In the genomic region with DNA sequence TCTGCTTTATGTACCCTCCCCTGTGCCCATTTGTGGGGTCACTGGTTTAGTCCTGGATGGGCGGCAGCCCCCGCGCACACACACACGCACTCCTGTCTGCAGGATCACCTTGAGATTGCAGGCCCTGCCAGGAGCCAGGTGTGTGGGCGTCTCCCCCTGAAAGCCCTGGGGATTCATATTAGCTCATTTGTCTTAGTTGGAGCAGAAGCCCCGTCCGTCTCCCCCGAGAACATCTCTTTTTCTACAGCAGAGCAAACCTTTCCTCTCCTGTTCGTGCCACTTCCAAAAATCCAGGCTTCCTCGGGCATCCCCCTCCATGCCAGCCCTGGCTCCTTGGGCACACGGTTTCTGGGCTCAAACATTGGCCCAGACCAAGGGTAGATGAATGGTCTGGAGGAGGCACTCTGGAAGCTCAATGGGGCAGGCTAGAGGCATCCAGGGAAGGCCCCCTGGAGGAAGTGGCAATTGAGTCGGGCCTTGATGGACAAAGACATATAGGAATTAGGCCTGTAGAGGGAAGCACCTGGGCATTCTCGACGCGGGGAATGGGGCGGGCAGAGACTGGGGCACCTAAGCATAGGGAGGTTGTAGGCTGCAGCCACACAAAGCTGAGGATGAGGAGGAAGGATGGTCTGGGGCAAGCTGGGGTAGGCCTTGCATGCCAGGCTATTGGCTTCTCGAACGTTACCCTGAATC, we compare ENCODE assay signal across 9 cellular contexts.
DNase-seq lines count a peak whose midpoint lies in the region; ATAC-seq and TF ChIP-seq lines count a peak whose summit lies in the region.
"Had no signal": no experiment of that assay in that cellular context is flagged by ENCODE, and none has a peak within 500 bp of the region (broad histone marks: within the 10 kb centered on the region; RNA-seq: fewer than 3 reads in every experiment).

No MANE protein-coding gene starts in this region.

- RAD21 ChIA-PET in HCT116 (lab: Charles Lee; ENCODE audit: low non-redundant PET in 1 of 2, low total read pairs in 2 of 2, uncharacterized antibody in 2 of 2, unreplicated experiment in 2 of 2), result interaction anchor here (0.7 to 1.5 kb wide), 4 partner anchors 21 to 216 kb away, joined by 3 to 5 read pairs (median 3); no protein-coding TSS in a partner anchor

- 86 to 91% (median 88%) methylated on average over 18 of the region's 18 CpGs for WGBS in ovary, 3 donors

- TF ChIP-seq POLR2A in HCT116 (IDR thresholded peaks at IDR 0.05; ENCODE audit: borderline replicate concordance, extremely low read depth, insufficient read depth, insufficient read length) (no peak), ovary (IDR thresholded peaks at IDR 0.05) (no peak)

- H3K4me2 ChIP-seq in HCT116 (ENCODE audit: low read length), result peak overlapping the region; percentile 62

- no peak for TF ChIP-seq RAD21 in HCT116 (IDR thresholded peaks at IDR 0.05; ENCODE audit: low read depth)

- H4K20me1 ChIP-seq in HCT116 (ENCODE audit: insufficient read depth), result no peaks in the 10 kb centered on the region

- no peaks in the 10 kb centered on the region for H3K9me2 ChIP-seq in HCT116 (ENCODE audit: insufficient read depth)

- ATAC-seq in HCT116 (peak; percentile 2; the same call in 1 of the 2 replicates), GM21786 (IDR thresholded peaks at IDR 0.05; ENCODE audit: unreplicated experiment) (no peak), HG03439 (IDR thresholded peaks at IDR 0.05; ENCODE audit: unreplicated experiment) (no peak)

- H3K36me3 ChIP-seq in HCT116 (ENCODE audit: control insufficient read depth in 1 of 2, insufficient read depth in 2 of 2, low read length in 2 of 2), result no peaks in the 10 kb centered on the region
- H3K36me3 ChIP-seq in ovary, result no peaks in the 10 kb centered on the region

- in situ Hi-C loops in ACHN (cut with HindIII; ENCODE audit: low pct_ligation_motif_present, low pct_unique_long_range_greater_than_20kb, low sequenced_read_pairs), result no loop called here

- no peak for TF ChIP-seq EP300 in ovary (IDR thresholded peaks at IDR 0.05)

- TF ChIP-seq CTCF in HCT116 (IDR thresholded peaks at IDR 0.05 in 2 of 3, conservative IDR thresholded peaks at IDR 0.05 in 1 of 3; ENCODE audit: borderline replicate concordance in 1 of 3, insufficient read depth in 1 of 3, low read depth in 2 of 3, low read length in 2 of 3), result peak in 2 of 3 experiments; percentile 25 to 27; a peak in 2 of 6 replicates
- no peak for TF ChIP-seq CTCF in ovary (IDR thresholded peaks at IDR 0.05)

- DNase-seq in HCT116 (ENCODE audit: low read depth, low spot score) (no peak), NCI-H526 treated with DMSO at 0.1 percent for 48 hours (lab: John Stamatoyannopoulos, UW) (peak; percentile 41), head of caudate nucleus (peak in 23 of 42 donors; percentile 0 to 34 (median 7)), ovary (peak in 3 of 5 donors; percentile 11 to 44 (median 31)), ACHN (no peak), islet precursor cell (no peak)

- no peaks in the 10 kb centered on the region for H3K79me2 ChIP-seq in HCT116 (ENCODE audit: insufficient read depth, low read length)

- POLR2A ChIA-PET in HCT116 (lab: Charles Lee), result interaction anchor here (0.8 to 1.1 kb wide), 3 partner anchors 14 to 220 kb away, joined by 3 read pairs; no protein-coding TSS in a partner anchor

- H3K9ac ChIP-seq in HCT116 (ENCODE audit: low read length), result peak overlapping the region; percentile 10

- no peak overlapping the region for H2AFZ ChIP-seq in HCT116 (ENCODE audit: low read depth, low read length, poor library complexity, severe bottlenecking)

- H3K4me3 ChIP-seq in HCT116 (replicated peaks in 1 of 2; ENCODE audit: low read depth in 1 of 2, low read length in 2 of 2) (no peak overlapping the region), ovary (no peak overlapping the region)

- H3K27me3 ChIP-seq in HCT116 (ENCODE audit: insufficient read depth, low read length) (no peaks in the 10 kb centered on the region), ovary (no peaks in the 10 kb centered on the region)

- H3K4me1 ChIP-seq in HCT116 (ENCODE audit: control insufficient read depth in 1 of 2, insufficient read depth in 2 of 2, low read length in 2 of 2), result peaks cover 57 to 72% of the 10 kb centered on the region in 2 experiments
- peaks cover 17% of the 10 kb centered on the region for H3K4me1 ChIP-seq in ovary (ENCODE audit: insufficient read depth)

- H3K27ac ChIP-seq in HCT116 (ENCODE audit: low read depth, low read length) (peak overlapping the region; percentile 48), ovary (no peak overlapping the region)

- BruUV-seq in HCT116 (replicated peaks; lab: Mats Ljungman, UMichigan), result no TSS peak

- CTCF ChIA-PET in HCT116 (lab: Charles Lee), result interaction anchor here (0.9 to 5.1 kb wide), 19 partner anchors 14 to 326 kb away, joined by 3 to 43 read pairs (median 5); no protein-coding TSS in a partner anchor

- H3K9me3 ChIP-seq in HCT116 (ENCODE audit: control insufficient read depth in 1 of 2, insufficient read depth in 1 of 2, low read depth in 1 of 2, low read length in 2 of 2) (no peaks in the 10 kb centered on the region), ovary (no peaks in the 10 kb centered on the region)
- H3K9me3 ChIP-seq: Caco-2 had no signal

- intact Hi-C loops in HCT116 (cut with micrococcal nuclease), result loop anchor here (1.0 to 10.0 kb wide), 3 partner anchors 92 to 280 kb away; partner anchors contain the start of gene CIBAR2
- intact Hi-C loops in head of caudate nucleus (cut with DNase I), result no loop called here
- intact Hi-C loops in ovary (cut with DNase I), result loop anchor here in 2 of 4 donors (10.0 kb wide), 2 partner anchors 210 to 220 kb away; partner anchors contain the start of gene GSE1 (in 1 of the 2)

TF ChIP-seq in HCT116, 20 proteins besides CTCF, POLR2A, EP300 and RAD21:
- TF ChIP-seq SP1 (IDR thresholded peaks at IDR 0.05; ENCODE audit: low read depth) (no peak), TCF7L2 (IDR thresholded peaks at IDR 0.05; ENCODE audit: borderline replicate concordance, extremely low read depth, insufficient read depth, insufficient read length) (no peak), YY1 (IDR thresholded peaks at IDR 0.05; ENCODE audit: extremely low read depth, insufficient replicate concordance, low read depth, low read length) (no peak), EGR1 (IDR thresholded peaks at IDR 0.05; ENCODE audit: low read depth) (no peak), ZFX (IDR thresholded peaks at IDR 0.05) (no peak), CBX3 (IDR thresholded peaks at IDR 0.05; ENCODE audit: low read depth) (no peak), CEBPB (IDR thresholded peaks at IDR 0.05; ENCODE audit: low read depth) (no peak), SRF (IDR thresholded peaks at IDR 0.05; ENCODE audit: low read depth) (no peak), EZH2 (IDR thresholded peaks at IDR 0.05) (no peak)
- TF ChIP-seq, protein P1, sequence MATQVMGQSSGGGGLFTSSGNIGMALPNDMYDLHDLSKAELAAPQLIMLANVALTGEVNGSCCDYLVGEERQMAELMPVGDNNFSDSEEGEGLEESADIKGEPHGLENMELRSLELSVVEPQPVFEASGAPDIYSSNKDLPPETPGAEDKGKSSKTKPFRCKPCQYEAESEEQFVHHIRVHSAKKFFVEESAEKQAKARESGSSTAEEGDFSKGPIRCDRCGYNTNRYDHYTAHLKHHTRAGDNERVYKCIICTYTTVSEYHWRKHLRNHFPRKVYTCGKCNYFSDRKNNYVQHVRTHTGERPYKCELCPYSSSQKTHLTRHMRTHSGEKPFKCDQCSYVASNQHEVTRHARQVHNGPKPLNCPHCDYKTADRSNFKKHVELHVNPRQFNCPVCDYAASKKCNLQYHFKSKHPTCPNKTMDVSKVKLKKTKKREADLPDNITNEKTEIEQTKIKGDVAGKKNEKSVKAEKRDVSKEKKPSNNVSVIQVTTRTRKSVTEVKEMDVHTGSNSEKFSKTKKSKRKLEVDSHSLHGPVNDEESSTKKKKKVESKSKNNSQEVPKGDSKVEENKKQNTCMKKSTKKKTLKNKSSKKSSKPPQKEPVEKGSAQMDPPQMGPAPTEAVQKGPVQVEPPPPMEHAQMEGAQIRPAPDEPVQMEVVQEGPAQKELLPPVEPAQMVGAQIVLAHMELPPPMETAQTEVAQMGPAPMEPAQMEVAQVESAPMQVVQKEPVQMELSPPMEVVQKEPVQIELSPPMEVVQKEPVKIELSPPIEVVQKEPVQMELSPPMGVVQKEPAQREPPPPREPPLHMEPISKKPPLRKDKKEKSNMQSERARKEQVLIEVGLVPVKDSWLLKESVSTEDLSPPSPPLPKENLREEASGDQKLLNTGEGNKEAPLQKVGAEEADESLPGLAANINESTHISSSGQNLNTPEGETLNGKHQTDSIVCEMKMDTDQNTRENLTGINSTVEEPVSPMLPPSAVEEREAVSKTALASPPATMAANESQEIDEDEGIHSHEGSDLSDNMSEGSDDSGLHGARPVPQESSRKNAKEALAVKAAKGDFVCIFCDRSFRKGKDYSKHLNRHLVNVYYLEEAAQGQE (IDR thresholded peaks at IDR 0.05; ENCODE audit: low read depth), result no peak

Comparison
In these comparisons a context has a peak if more than half of its experiments do, and no peak if none do; other contexts are left out.
1. DNase-seq: peak in NCI-H526 treated with DMSO at 0.1 percent for 48 hours (single experiment), head of caudate nucleus (23 of 42) and ovary (3 of 5); none in HCT116 (single experiment), ACHN (single experiment) and islet precursor cell (single experiment).
2. CTCF ChIP-seq: peak in HCT116 (2 of 3); none in ovary (0 of 3).